Comparison of ENCODE assay signal across 7 cellular contexts in the genomic region with DNA sequence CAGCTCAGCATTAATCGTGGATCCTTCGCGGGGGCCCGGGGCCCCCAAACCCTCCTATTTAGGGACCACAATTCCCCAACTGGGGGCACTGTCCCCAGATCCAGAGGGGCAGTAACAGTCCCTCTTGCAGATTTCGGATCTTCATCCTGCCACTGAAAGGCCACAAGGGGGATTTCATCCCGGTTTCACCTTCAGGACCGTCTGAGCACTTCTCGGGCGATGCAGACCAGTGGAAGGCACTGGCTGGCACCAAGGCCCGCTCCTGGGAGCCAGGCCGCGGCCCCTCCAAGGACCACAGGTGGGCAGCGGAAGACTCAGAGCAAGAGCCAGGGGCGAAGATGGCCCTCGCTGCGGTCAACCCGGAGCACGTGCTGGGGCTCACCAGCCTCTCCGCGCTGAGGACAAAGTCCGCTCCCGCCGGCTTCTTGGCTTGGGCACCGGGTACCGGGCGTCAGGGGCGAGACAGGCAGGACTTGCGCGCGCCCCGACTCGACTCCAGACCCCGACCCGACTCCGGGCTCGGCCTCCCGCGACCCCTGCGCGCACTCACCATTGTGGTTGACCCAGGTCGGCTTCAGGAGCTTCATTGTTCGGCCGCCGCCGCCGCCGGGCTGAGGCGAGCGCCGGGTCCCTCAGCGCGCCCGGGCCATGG. TPM values are rescaled to one million over a fixed set of nuclear protein-coding genes. Genes with fewer than 3 reads are reported as not detected.
A peak's percentile ranks its signal among the peaks of the same experiment; 100 is the strongest.
DNase-seq lines count a peak whose midpoint lies in the region; ATAC-seq, FAIRE-seq and TF ChIP-seq lines count a peak whose summit lies in the region.

No MANE protein-coding gene starts in this region.

- intact Hi-C loops in vagina (cut with DNase I): no loop called here

- DNase-seq in GM12864 (ENCODE audit: low read depth) (no peak), endothelial cell (ENCODE audit: low spot score) (peak; percentile 37), vagina (ENCODE audit: extremely low spot score in 2 of 2) (no peak), D721Med (ENCODE audit: insufficient read length, low spot score) (no peak)
- peak; percentile 27 for DNase-seq in T-helper 2 cell treated with Interferon-gamma antibody and Interleukin-4, amounts not matched to agents 5 μg/mL and 100 μg/mL, for 36 hours (ENCODE audit: low spot score)

- peaks cover 39% of the 10 kb centered on the region for H3K4me1 Mint-ChIP-seq in T-helper 2 cell treated with Interferon-gamma antibody and Interleukin-4, amounts not matched to agents 5 μg/mL and 100 μg/mL, for 36 hours (ENCODE audit: low read depth)
- peaks cover 26% of the 10 kb centered on the region for H3K4me1 Mint-ChIP-seq in endothelial cell (ENCODE audit: unreplicated experiment)

- ATAC-seq in HG03025 (IDR thresholded peaks at IDR 0.05; ENCODE audit: low FRiP score, unreplicated experiment): peak; percentile 8

- H3K27me3 ChIP-seq in mucosa of stomach (ENCODE audit: control insufficient read depth, insufficient read depth, low read length) (no peaks in the 10 kb centered on the region), vagina (no peaks in the 10 kb centered on the region)

- H3K9me3 ChIP-seq in mucosa of stomach (ENCODE audit: control insufficient read depth, low read length): no peaks in the 10 kb centered on the region
- no peaks in the 10 kb centered on the region for H3K9me3 ChIP-seq in vagina

- TF ChIP-seq POLR2A in vagina (IDR thresholded peaks at IDR 0.05): no peak

- no peaks in the 10 kb centered on the region for H3K4me1 ChIP-seq in mucosa of stomach (ENCODE audit: control insufficient read depth, insufficient read depth, low read length)
- H3K4me1 ChIP-seq in vagina: peaks cover 37% of the 10 kb centered on the region

- peak overlapping the region; percentile 84 for H3K27ac Mint-ChIP-seq in T-helper 2 cell treated with Interferon-gamma antibody and Interleukin-4, amounts not matched to agents 5 μg/mL and 100 μg/mL, for 36 hours
- H3K27ac Mint-ChIP-seq in endothelial cell (ENCODE audit: unreplicated experiment): no peak overlapping the region

- FAIRE-seq in D721Med (lab: Jason Lieb, UNC): no peak

- H3K27me3 Mint-ChIP-seq in T-helper 2 cell treated with Interferon-gamma antibody and Interleukin-4, amounts not matched to agents 5 μg/mL and 100 μg/mL, for 36 hours (ENCODE audit: low read depth): no peaks in the 10 kb centered on the region
- peaks cover 2% of the 10 kb centered on the region for H3K27me3 Mint-ChIP-seq in endothelial cell (ENCODE audit: unreplicated experiment)

- peak overlapping the region; percentile 89 for H3K4me3 Mint-ChIP-seq in T-helper 2 cell treated with Interferon-gamma antibody and Interleukin-4, amounts not matched to agents 5 μg/mL and 100 μg/mL, for 36 hours
- peak overlapping the region; percentile 81 for H3K4me3 Mint-ChIP-seq in endothelial cell (ENCODE audit: unreplicated experiment)

- TF ChIP-seq CTCF in GM12864 (IDR thresholded peaks at IDR 0.05; ENCODE audit: low read depth, low read length, missing control alignments) (peak; percentile 10), endothelial cell (IDR thresholded peaks at IDR 0.05; ENCODE audit: unreplicated experiment) (no peak), vagina (IDR thresholded peaks at IDR 0.05) (no peak), D721Med (IDR thresholded peaks at IDR 0.05; ENCODE audit: insufficient read depth, missing control alignments) (no peak)

- H3K9ac ChIP-seq in mucosa of stomach (ENCODE audit: low read length): peak overlapping the region; percentile 85

- H3K36me3 Mint-ChIP-seq in T-helper 2 cell treated with Interferon-gamma antibody and Interleukin-4, amounts not matched to agents 5 μg/mL and 100 μg/mL, for 36 hours (ENCODE audit: low read depth): peaks cover 22% of the 10 kb centered on the region
- peaks cover 8% of the 10 kb centered on the region for H3K36me3 Mint-ChIP-seq in endothelial cell (ENCODE audit: low read depth, unreplicated experiment)

- peak overlapping the region; percentile 51 for H3K27ac ChIP-seq in vagina

- H3K36me3 ChIP-seq in mucosa of stomach (ENCODE audit: control insufficient read depth, insufficient read depth, low read length): peaks cover 5% of the 10 kb centered on the region
- H3K36me3 ChIP-seq in vagina: peaks cover 0 to 19% of the 10 kb centered on the region in 2 donors

- H3K4me3 ChIP-seq in GM12864 (ENCODE audit: low read depth, low read length) (peak overlapping the region; percentile 93), mucosa of stomach (ENCODE audit: low read length) (peak overlapping the region; percentile 79), vagina (peak overlapping the region; percentile 81 to 93)

- H3K9me3 Mint-ChIP-seq in T-helper 2 cell treated with Interferon-gamma antibody and Interleukin-4, amounts not matched to agents 5 μg/mL and 100 μg/mL, for 36 hours: no peaks in the 10 kb centered on the region
- no peaks in the 10 kb centered on the region for H3K9me3 Mint-ChIP-seq in endothelial cell (ENCODE audit: unreplicated experiment)

RNA-seq across cellular contexts. Expression of a gene that starts 0.5 kb away (rescaled TPM):
- 36.0 TPM for total RNA-seq in endothelial cell (ENCODE audit: unreplicated experiment)
- 13.5 TPM for total RNA-seq in vagina

RNA-seq across cellular contexts. Expression of a gene that starts 1.3 kb away (rescaled TPM):
- total RNA-seq in endothelial cell (ENCODE audit: unreplicated experiment): 19.9 TPM
- total RNA-seq in vagina: 23.3 TPM

RNA-seq across cellular contexts. Expression of a gene that starts 16.5 kb away (rescaled TPM):
- total RNA-seq in endothelial cell (ENCODE audit: unreplicated experiment) (26.6 TPM), vagina (46.9 TPM)

RNA-seq across cellular contexts. Expression of a gene that starts 48.0 kb away (rescaled TPM):
- total RNA-seq in endothelial cell (ENCODE audit: unreplicated experiment) (86.2 TPM), vagina (66.8 TPM)

RNA-seq across cellular contexts. Expression of a gene that starts 48.7 kb away (rescaled TPM):
- 6.2 TPM for total RNA-seq in endothelial cell (ENCODE audit: unreplicated experiment)
- 0.74 TPM for total RNA-seq in vagina

Comparison
In these comparisons a context has a peak if more than half of its experiments do, and no peak if none do; other contexts are left out.
1. DNase-seq: peak in T-helper 2 cell treated with Interferon-gamma antibody and Interleukin-4, amounts not matched to agents 5 μg/mL and 100 μg/mL, for 36 hours (single experiment) and endothelial cell (single experiment); none in GM12864 (single experiment), vagina (0 of 2) and D721Med (single experiment).
2. Peak in every context shown above with its lines, with median percentiles within 50 percentile points of each other: H3K4me3 ChIP-seq.